ENCODE assay signal across 12 cellular contexts in the genomic region with DNA sequence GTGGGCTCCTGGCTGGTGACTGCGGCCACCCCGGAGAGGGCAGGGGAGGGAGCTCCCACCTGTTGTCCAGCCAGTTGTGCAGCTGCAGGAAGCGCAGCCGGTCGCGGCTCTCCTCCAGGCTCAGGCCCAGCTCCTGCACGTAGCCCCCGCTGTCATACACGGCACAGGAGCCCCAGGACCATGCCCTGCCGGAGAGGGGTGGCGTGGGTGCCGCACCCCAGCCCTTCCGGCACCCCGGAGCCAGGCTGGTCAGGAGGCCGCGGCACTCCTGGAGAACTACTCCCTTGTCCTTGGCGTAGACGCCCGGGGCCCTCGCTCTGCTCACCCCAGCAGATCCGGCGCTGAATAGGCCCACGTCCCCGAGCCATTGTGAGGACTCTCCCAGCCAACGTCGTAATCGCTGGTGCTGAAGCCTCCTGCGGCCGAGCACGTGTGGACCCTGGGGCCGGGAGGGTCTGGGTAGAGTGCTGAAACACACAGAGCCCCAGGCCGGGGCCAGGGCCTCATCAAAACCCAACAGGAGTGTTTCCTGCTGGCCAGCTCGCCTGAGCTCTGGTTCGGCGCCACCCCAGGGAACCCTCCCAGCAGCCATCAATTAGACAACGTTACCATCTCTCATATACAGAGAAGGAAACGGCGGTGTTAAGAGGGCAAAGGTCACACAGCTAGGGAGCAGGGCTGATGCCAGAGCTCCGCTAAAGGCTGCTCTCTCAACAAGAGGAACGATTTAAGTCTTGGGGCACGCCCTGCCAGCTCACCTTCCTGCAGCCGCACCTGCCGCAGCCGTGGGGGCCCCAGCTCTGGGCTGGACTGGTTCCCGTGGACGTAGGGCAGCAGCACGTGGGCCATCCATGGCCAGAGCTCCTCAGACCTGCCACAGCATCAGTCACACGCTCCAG. TPM values are rescaled to one million over a fixed set of nuclear protein-coding genes. Genes with fewer than 3 reads are reported as not detected.
A peak's percentile ranks its signal among the peaks of the same experiment; 100 is the strongest.
DNase-seq lines count a peak whose midpoint lies in the region; ATAC-seq and TF ChIP-seq lines count a peak whose summit lies in the region.
"Had no signal": no experiment of that assay in that cellular context is flagged by ENCODE, and none has a peak within 500 bp of the region (broad histone marks: within the 10 kb centered on the region; RNA-seq: fewer than 3 reads in every experiment).

No MANE protein-coding gene starts in this region.

- H4K20me1 ChIP-seq in neural progenitor cell (ENCODE audit: low read depth) = peaks cover 40% of the 10 kb centered on the region

- no peak overlapping the region for H3K9ac ChIP-seq in neural progenitor cell
- H3K9ac ChIP-seq: KMS-11 had no signal

- peaks cover 67% of the 10 kb centered on the region for H3K36me3 Mint-ChIP-seq in Calu3 (ENCODE audit: insufficient read depth, unreplicated experiment)
- H3K36me3 Mint-ChIP-seq in glutamatergic neuron (ENCODE audit: unreplicated experiment) = no peaks in the 10 kb centered on the region
- peaks cover 5% of the 10 kb centered on the region for H3K36me3 Mint-ChIP-seq in neural progenitor cell
- peaks cover 2% of the 10 kb centered on the region for H3K36me3 Mint-ChIP-seq in activated CD8-positive, alpha-beta T cell treated with anti-CD3 and anti-CD28 coated beads for 36 hours (ENCODE audit: low read depth)
- H3K36me3 Mint-ChIP-seq in CD8-positive, alpha-beta memory T cell = peaks cover 0 to 69% (median 3%) of the 10 kb centered on the region in 3 donors
- H3K36me3 Mint-ChIP-seq: natural killer cell treated with Interleukin-12 subunit alpha and Interleukin-12 subunit beta and Interleukin-15 and Interleukin-18, amount 100 ng/mL, for 72 hours had no signal

- H2AFZ ChIP-seq in neural progenitor cell (replicated peaks) = no peak overlapping the region

- H3K9me3 Mint-ChIP-seq in Calu3 (ENCODE audit: low read depth, unreplicated experiment) (no peaks in the 10 kb centered on the region), glutamatergic neuron (ENCODE audit: unreplicated experiment) (peaks cover 14% of the 10 kb centered on the region), neural progenitor cell (no peaks in the 10 kb centered on the region)
- no peaks in the 10 kb centered on the region for H3K9me3 Mint-ChIP-seq in activated CD8-positive, alpha-beta T cell treated with anti-CD3 and anti-CD28 coated beads for 36 hours
- H3K9me3 Mint-ChIP-seq in CD8-positive, alpha-beta memory T cell = no peaks in the 10 kb centered on the region
- H3K9me3 Mint-ChIP-seq: activated T-cell treated with anti-CD3 and anti-CD28 coated beads, Interleukin-2, amount 50 U/mL, for 24 hours; natural killer cell treated with Interleukin-12 subunit alpha and Interleukin-12 subunit beta and Interleukin-15 and Interleukin-18, amount 100 ng/mL, for 72 hours had no signal

- DNase-seq in Calu3 = peak; percentile 21
- DNase-seq in Peyer's patch = peak in 2 of 3 donors; percentile 80 to 82
- no peak for DNase-seq in glutamatergic neuron
- peak; percentile 40 for DNase-seq in neural progenitor cell (ENCODE audit: low spot score)
- no peak for DNase-seq in middle frontal gyrus (ENCODE audit: extremely low spot score, low spot score)
- no peak for DNase-seq in activated CD8-positive, alpha-beta T cell treated with anti-CD3 and anti-CD28 coated beads for 36 hours
- no peak for DNase-seq in CD8-positive, alpha-beta memory T cell
- DNase-seq: activated T-cell treated with anti-CD3 and anti-CD28 coated beads, Interleukin-2, amount 50 U/mL, for 24 hours; NCI-H82 had no signal

- no peaks in the 10 kb centered on the region for H3K4me1 Mint-ChIP-seq in Calu3 (ENCODE audit: low read depth, unreplicated experiment)
- peaks cover 7% of the 10 kb centered on the region for H3K4me1 Mint-ChIP-seq in glutamatergic neuron (ENCODE audit: low read depth, unreplicated experiment)
- peaks cover 3% of the 10 kb centered on the region for H3K4me1 Mint-ChIP-seq in neural progenitor cell
- H3K4me1 Mint-ChIP-seq in activated CD8-positive, alpha-beta T cell treated with anti-CD3 and anti-CD28 coated beads for 36 hours (ENCODE audit: low read depth) = no peaks in the 10 kb centered on the region
- no peaks in the 10 kb centered on the region for H3K4me1 Mint-ChIP-seq in CD8-positive, alpha-beta memory T cell

- TF ChIP-seq POLR2A in Peyer's patch (IDR thresholded peaks at IDR 0.05) = no peak

- peak overlapping the region; percentile 84 for H3K4me2 ChIP-seq in neural progenitor cell
- H3K4me2 ChIP-seq: KMS-11 had no signal

- no peaks in the 10 kb centered on the region for H3K79me2 ChIP-seq in neural progenitor cell (ENCODE audit: low read depth)

- TF ChIP-seq CTCF in Calu3 (IDR thresholded peaks at IDR 0.05; ENCODE audit: unreplicated experiment) (no peak), Peyer's patch (IDR thresholded peaks at IDR 0.05) (no peak), glutamatergic neuron (IDR thresholded peaks at IDR 0.05; ENCODE audit: partially characterized antibody, unreplicated experiment) (no peak), neural progenitor cell (IDR thresholded peaks at IDR 0.05) (no peak)
- no peak for TF ChIP-seq CTCF in activated CD8-positive, alpha-beta T cell treated with anti-CD3 and anti-CD28 coated beads for 36 hours (IDR thresholded peaks at IDR 0.05)

- H3K36me3 ChIP-seq in Peyer's patch = peaks cover 0 to 82% (median 0%) of the 10 kb centered on the region in 3 donors
- no peaks in the 10 kb centered on the region for H3K36me3 ChIP-seq in neural progenitor cell
- no peaks in the 10 kb centered on the region for H3K36me3 ChIP-seq in CD8-positive, alpha-beta memory T cell (ENCODE audit: insufficient read depth, low read length)

- no TSS peak for BruUV-seq in Calu3 (replicated peaks; lab: Mats Ljungman, UMichigan)

- ATAC-seq in activated CD8-positive, alpha-beta T cell treated with anti-CD3 and anti-CD28 coated beads for 36 hours = no peak
- no peak for ATAC-seq in HG03442 (IDR thresholded peaks at IDR 0.05; ENCODE audit: unreplicated experiment)

- no peak overlapping the region for H3K27ac Mint-ChIP-seq in Calu3 (ENCODE audit: unreplicated experiment)
- H3K27ac Mint-ChIP-seq in glutamatergic neuron (ENCODE audit: unreplicated experiment) = no peak overlapping the region
- no peak overlapping the region for H3K27ac Mint-ChIP-seq in neural progenitor cell
- no peak overlapping the region for H3K27ac Mint-ChIP-seq in activated CD8-positive, alpha-beta T cell treated with anti-CD3 and anti-CD28 coated beads for 36 hours
- H3K27ac Mint-ChIP-seq in CD8-positive, alpha-beta memory T cell = peak overlapping the region in 1 of 8 donors; percentile 70
- H3K27ac Mint-ChIP-seq: activated T-cell treated with anti-CD3 and anti-CD28 coated beads, Interleukin-2, amount 50 U/mL, for 24 hours; natural killer cell treated with Interleukin-12 subunit alpha and Interleukin-12 subunit beta and Interleukin-15 and Interleukin-18, amount 100 ng/mL, for 72 hours had no signal

- H3K9me3 ChIP-seq in Peyer's patch (no peaks in the 10 kb centered on the region), neural progenitor cell (ENCODE audit: low read depth) (no peaks in the 10 kb centered on the region)
- H3K9me3 ChIP-seq in CD8-positive, alpha-beta memory T cell (ENCODE audit: low read length) = no peaks in the 10 kb centered on the region

- H3K4me3 Mint-ChIP-seq in Calu3 (ENCODE audit: low read depth, unreplicated experiment) (peak overlapping the region; percentile 30), glutamatergic neuron (ENCODE audit: unreplicated experiment) (peak overlapping the region; percentile 25), neural progenitor cell (peak overlapping the region; percentile 52)
- no peak overlapping the region for H3K4me3 Mint-ChIP-seq in activated CD8-positive, alpha-beta T cell treated with anti-CD3 and anti-CD28 coated beads for 36 hours
- H3K4me3 Mint-ChIP-seq in CD8-positive, alpha-beta memory T cell = no peak overlapping the region
- H3K4me3 Mint-ChIP-seq: activated T-cell treated with anti-CD3 and anti-CD28 coated beads, Interleukin-2, amount 50 U/mL, for 24 hours; natural killer cell treated with Interleukin-12 subunit alpha and Interleukin-12 subunit beta and Interleukin-15 and Interleukin-18, amount 100 ng/mL, for 72 hours had no signal

- H3K27ac ChIP-seq in Peyer's patch (peak overlapping the region; percentile 17 to 92 (median 80)), neural progenitor cell (no peak overlapping the region)
- no peak overlapping the region for H3K27ac ChIP-seq in CD8-positive, alpha-beta memory T cell (ENCODE audit: low read depth, low read length)
- H3K27ac ChIP-seq: KMS-11 had no signal

- H3K4me1 ChIP-seq in Peyer's patch (peaks cover 0 to 30% (median 0%) of the 10 kb centered on the region in 4 donors), neural progenitor cell (peaks cover 11% of the 10 kb centered on the region)
- no peaks in the 10 kb centered on the region for H3K4me1 ChIP-seq in CD8-positive, alpha-beta memory T cell (ENCODE audit: insufficient read depth, low read length)

- H3K27me3 ChIP-seq in Peyer's patch (no peaks in the 10 kb centered on the region), neural progenitor cell (no peaks in the 10 kb centered on the region)
- H3K27me3 ChIP-seq in CD8-positive, alpha-beta memory T cell (ENCODE audit: insufficient read depth, low read length, poor library complexity, severe bottlenecking) = no peaks in the 10 kb centered on the region

- H3K27me3 Mint-ChIP-seq in Calu3 (ENCODE audit: unreplicated experiment) = no peaks in the 10 kb centered on the region
- H3K27me3 Mint-ChIP-seq in glutamatergic neuron (ENCODE audit: unreplicated experiment) = peaks cover 11% of the 10 kb centered on the region
- H3K27me3 Mint-ChIP-seq in neural progenitor cell (ENCODE audit: insufficient read depth, low read depth) = peaks cover 11% of the 10 kb centered on the region
- H3K27me3 Mint-ChIP-seq in activated CD8-positive, alpha-beta T cell treated with anti-CD3 and anti-CD28 coated beads for 36 hours = no peaks in the 10 kb centered on the region
- H3K27me3 Mint-ChIP-seq in CD8-positive, alpha-beta memory T cell = no peaks in the 10 kb centered on the region
- H3K27me3 Mint-ChIP-seq: activated T-cell treated with anti-CD3 and anti-CD28 coated beads, Interleukin-2, amount 50 U/mL, for 24 hours; natural killer cell treated with Interleukin-12 subunit alpha and Interleukin-12 subunit beta and Interleukin-15 and Interleukin-18, amount 100 ng/mL, for 72 hours had no signal

- POLR2A ChIA-PET in activated CD8-positive, alpha-beta T cell treated with anti-CD3 and anti-CD28 coated beads for 36 hours (lab: Charles Lee) = no interaction called here
- POLR2A ChIA-PET in CD8-positive, alpha-beta memory T cell (lab: Charles Lee) = no interaction called here

- intact Hi-C loops in Calu3 (cut with micrococcal nuclease; ENCODE audit: unreplicated experiment) = no loop called here
- intact Hi-C loops in activated CD8-positive, alpha-beta T cell treated with anti-CD3 and anti-CD28 coated beads for 36 hours (cut with micrococcal nuclease) = no loop called here

- peaks cover 19% of the 10 kb centered on the region for H3F3A ChIP-seq in neural progenitor cell (ENCODE audit: low read depth)

- peak overlapping the region; percentile 6 to 54 (median 32) for H3K4me3 ChIP-seq in Peyer's patch
- peak overlapping the region; percentile 48 for H3K4me3 ChIP-seq in neural progenitor cell
- H3K4me3 ChIP-seq in CD8-positive, alpha-beta memory T cell (ENCODE audit: low read length) = no peak overlapping the region

- CTCF ChIA-PET in Calu3 (lab: Charles Lee) = no interaction called here
- CTCF ChIA-PET in activated CD8-positive, alpha-beta T cell treated with anti-CD3 and anti-CD28 coated beads for 36 hours (lab: Charles Lee) = interaction anchor here (1.1 kb wide), 1 partner anchor 48 kb away, joined by 3 read pairs; no protein-coding TSS in a partner anchor
- CTCF ChIA-PET in CD8-positive, alpha-beta memory T cell (lab: Charles Lee) = no interaction called here

RNA-seq across cellular contexts. Expression of gene PKD1, which starts 43.7 kb away (rescaled TPM):
- total RNA-seq in Calu3 (2022) (82.0 and 86.0 TPM in 2 replicates), Peyer's patch (100 to 1,000 TPM in 3 of 4 donors, 10 to 100 TPM in 1; 64.6 to 305 (median 188) TPM), glutamatergic neuron (ENCODE audit: unreplicated experiment) (628 TPM), neural progenitor cell (ENCODE audit: low replicate concordance) (16.9 and 73.4 TPM in 2 replicates)
- 10 to 100 TPM; 74.7 to 85.1 TPM for total RNA-seq in activated CD8-positive, alpha-beta T cell treated with anti-CD3 and anti-CD28 coated beads for 36 hours
- 10 to 100 TPM; 58.9 to 66.2 TPM for total RNA-seq in CD8-positive, alpha-beta memory T cell
- polyA plus RNA-seq in CD8-positive, alpha-beta memory T cell = 9.9 TPM

RNA-seq across cellular contexts. Expression of gene TSC2, which starts 44.2 kb away (rescaled TPM):
- total RNA-seq in Calu3 (2022) (170 and 194 TPM in 2 replicates), Peyer's patch (100 to 1,000 TPM in 3 of 4 donors, 10 to 100 TPM in 1; 98.4 to 220 (median 141) TPM), glutamatergic neuron (ENCODE audit: unreplicated experiment) (215 TPM), neural progenitor cell (ENCODE audit: low replicate concordance) (55.1 and 63.4 TPM in 2 replicates)
- 10 to 100 TPM; 54.4 to 57.3 TPM for total RNA-seq in activated CD8-positive, alpha-beta T cell treated with anti-CD3 and anti-CD28 coated beads for 36 hours
- total RNA-seq in CD8-positive, alpha-beta memory T cell = 10 to 100 TPM; 79.3 to 86.3 TPM
- polyA plus RNA-seq in CD8-positive, alpha-beta memory T cell = 46.4 TPM

RNA-seq across cellular contexts. Expression of gene NTHL1, which starts 44.3 kb away (rescaled TPM):
- total RNA-seq in Calu3 (2022) (32.8 and 33.8 TPM in 2 replicates), Peyer's patch (10 to 100 TPM; 14.9 to 28.8 (median 19.9) TPM), glutamatergic neuron (ENCODE audit: unreplicated experiment) (194 TPM), neural progenitor cell (ENCODE audit: low replicate concordance) (26.3 and 43.6 TPM in 2 replicates)
- total RNA-seq in activated CD8-positive, alpha-beta T cell treated with anti-CD3 and anti-CD28 coated beads for 36 hours = 10 to 100 TPM; 28.2 to 29.8 TPM
- total RNA-seq in CD8-positive, alpha-beta memory T cell = 10 to 100 TPM; 28.7 to 29.5 TPM
- 16.3 TPM for polyA plus RNA-seq in CD8-positive, alpha-beta memory T cell

RNA-seq across cellular contexts. Expression of gene RAB26, which starts 56.5 kb away (rescaled TPM):
- total RNA-seq in Calu3 (2022) = 10.8 and 12.3 TPM in 2 replicates
- total RNA-seq in Peyer's patch = 10 to 100 TPM; 17.9 to 33.8 (median 24.3) TPM
- 292 TPM for total RNA-seq in glutamatergic neuron (ENCODE audit: unreplicated experiment)
- 2.1 and 4.4 TPM in 2 replicates for total RNA-seq in neural progenitor cell (ENCODE audit: low replicate concordance)
- under 1 TPM; 0.34 to 0.49 TPM for total RNA-seq in activated CD8-positive, alpha-beta T cell treated with anti-CD3 and anti-CD28 coated beads for 36 hours
- under 1 TPM; 0.20 to 0.55 TPM for total RNA-seq in CD8-positive, alpha-beta memory T cell
- polyA plus RNA-seq in CD8-positive, alpha-beta memory T cell = 0.75 TPM

Comparison
In these comparisons a context has a peak if more than half of its experiments do, and no peak if none do; other contexts are left out.
1. DNase-seq: peak in Calu3 (single experiment), Peyer's patch (2 of 3) and neural progenitor cell (single experiment); none in glutamatergic neuron (single experiment), middle frontal gyrus (single experiment), activated CD8-positive, alpha-beta T cell treated with anti-CD3 and anti-CD28 coated beads for 36 hours (single experiment) and CD8-positive, alpha-beta memory T cell (0 of 5).
2. H3K4me3 Mint-ChIP-seq: peak in Calu3 (single experiment), glutamatergic neuron (single experiment) and neural progenitor cell (single experiment); none in activated CD8-positive, alpha-beta T cell treated with anti-CD3 and anti-CD28 coated beads for 36 hours (single experiment) and CD8-positive, alpha-beta memory T cell (0 of 7).
3. H3K27ac ChIP-seq: peak in Peyer's patch (4 of 4); none in neural progenitor cell (single experiment) and CD8-positive, alpha-beta memory T cell (single experiment).